8 cellular contexts compared by ENCODE assay signal in the genomic region with DNA sequence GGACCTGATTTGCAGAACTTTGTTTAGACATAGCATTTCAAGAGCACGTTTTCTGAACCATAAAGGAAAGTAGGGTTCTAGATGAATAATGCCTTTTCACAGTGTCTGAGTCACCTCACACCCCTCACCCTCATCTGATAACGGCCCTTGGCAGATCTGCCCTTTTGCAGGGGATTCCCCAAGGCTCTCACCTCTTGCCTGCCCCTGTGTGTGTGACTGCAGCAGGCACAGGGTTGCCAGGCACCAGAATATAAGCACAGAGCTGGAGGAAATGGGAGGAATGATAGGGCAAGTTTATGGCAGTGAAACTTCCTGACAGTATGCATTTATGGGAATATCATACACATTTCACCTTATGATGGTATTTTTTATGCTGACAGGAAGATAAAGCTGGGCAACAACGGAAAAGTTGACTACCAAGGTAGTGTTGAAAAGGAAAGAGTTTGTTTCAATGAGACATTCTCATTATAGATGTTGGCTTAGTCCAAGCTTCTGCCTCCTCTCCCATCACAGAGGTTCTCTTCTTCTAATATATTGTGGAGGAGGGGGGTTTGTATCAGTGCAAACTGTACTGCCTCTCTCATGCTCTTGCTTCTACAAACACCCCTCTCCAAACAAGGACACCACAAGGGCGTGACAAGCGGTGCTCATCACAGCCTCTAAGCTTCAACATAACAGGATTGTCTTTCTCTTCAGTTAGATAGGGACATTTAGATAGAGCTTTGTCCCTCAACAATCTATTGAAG.
DNase-seq lines count a peak whose midpoint lies in the region; ATAC-seq and TF ChIP-seq lines count a peak whose summit lies in the region.

No MANE protein-coding gene starts in this region.

- TF ChIP-seq CTCF in epithelial cell of proximal tubule (conservative IDR thresholded peaks at IDR 0.05; ENCODE audit: low read depth, low read length), result peak; percentile 10

- no peaks in the 10 kb centered on the region for H3K27me3 Mint-ChIP-seq in activated CD4-positive, alpha-beta T cell treated with anti-CD3 and anti-CD28 coated beads, Interleukin-2, amount 10 ng/mL, durations not matched to agents 24 days and 14 days

- ATAC-seq in HG03571 (IDR thresholded peaks at IDR 0.05; ENCODE audit: unreplicated experiment), result no peak

- H3K4me1 Mint-ChIP-seq in activated CD4-positive, alpha-beta T cell treated with anti-CD3 and anti-CD28 coated beads, Interleukin-2, amount 10 ng/mL, durations not matched to agents 24 days and 14 days, result peaks cover 84% of the 10 kb centered on the region

- DNase-seq in DMS53 (lab: John Stamatoyannopoulos, UW), result peak; percentile 58
- DNase-seq in DMS53 treated with DMSO at 0.1 percent for 48 hours (lab: John Stamatoyannopoulos, UW; ENCODE audit: unreplicated experiment), result no peak
- DNase-seq in activated CD4-positive, alpha-beta T cell treated with anti-CD3 and anti-CD28 coated beads, Interleukin-2, amount 10 ng/mL, durations not matched to agents 24 days and 14 days, result peak; percentile 92
- no peak for DNase-seq in epithelial cell of proximal tubule (ENCODE audit: low read depth)
- DNase-seq in stimulated activated CD8-positive, alpha-beta memory T cell treated with anti-CD3 and anti-CD28 coated beads, Interleukin-4, amount 100 ng/mL, for 4 hours (ENCODE audit: low read depth in 2 of 2, low spot score in 1 of 2), result peak; percentile 61 to 80
- DNase-seq in MV-4-11 (lab: John Stamatoyannopoulos, UW), result no peak
- no peak for DNase-seq in NCI-H146 treated with DMSO at 0.1 percent for 48 hours (lab: John Stamatoyannopoulos, UW; ENCODE audit: unreplicated experiment)

- peak overlapping the region; percentile 62 for H3K4me3 Mint-ChIP-seq in activated CD4-positive, alpha-beta T cell treated with anti-CD3 and anti-CD28 coated beads, Interleukin-2, amount 10 ng/mL, durations not matched to agents 24 days and 14 days

- H3K4me3 ChIP-seq in epithelial cell of proximal tubule (ENCODE audit: low read depth, low read length), result no peak overlapping the region

- intact Hi-C loops in activated CD4-positive, alpha-beta T cell treated with anti-CD3 and anti-CD28 coated beads, Interleukin-2, amount 10 ng/mL, durations not matched to agents 24 days and 14 days (cut with micrococcal nuclease), result loop anchor here (1.0 to 10.0 kb wide), 15 partner anchors 8 to 319 kb away; partner anchors contain the start of gene MAP3K7

- H3K27ac Mint-ChIP-seq in activated CD4-positive, alpha-beta T cell treated with anti-CD3 and anti-CD28 coated beads, Interleukin-2, amount 10 ng/mL, durations not matched to agents 24 days and 14 days, result peak overlapping the region; percentile 99

- no peaks in the 10 kb centered on the region for H3K36me3 Mint-ChIP-seq in activated CD4-positive, alpha-beta T cell treated with anti-CD3 and anti-CD28 coated beads, Interleukin-2, amount 10 ng/mL, durations not matched to agents 24 days and 14 days (ENCODE audit: low read depth)

- no peaks in the 10 kb centered on the region for H3K9me3 Mint-ChIP-seq in activated CD4-positive, alpha-beta T cell treated with anti-CD3 and anti-CD28 coated beads, Interleukin-2, amount 10 ng/mL, durations not matched to agents 24 days and 14 days

Comparison
In these comparisons a context has a peak if more than half of its experiments do, and no peak if none do; other contexts are left out.
1. DNase-seq: peak in DMS53 (single experiment), activated CD4-positive, alpha-beta T cell treated with anti-CD3 and anti-CD28 coated beads, Interleukin-2, amount 10 ng/mL, durations not matched to agents 24 days and 14 days (single experiment) and stimulated activated CD8-positive, alpha-beta memory T cell treated with anti-CD3 and anti-CD28 coated beads, Interleukin-4, amount 100 ng/mL, for 4 hours (2 of 2); none in DMS53 treated with DMSO at 0.1 percent for 48 hours (single experiment), epithelial cell of proximal tubule (single experiment), MV-4-11 (single experiment) and NCI-H146 treated with DMSO at 0.1 percent for 48 hours (single experiment).